Comparison of ENCODE assay signal across 17 cellular contexts in the genomic region with DNA sequence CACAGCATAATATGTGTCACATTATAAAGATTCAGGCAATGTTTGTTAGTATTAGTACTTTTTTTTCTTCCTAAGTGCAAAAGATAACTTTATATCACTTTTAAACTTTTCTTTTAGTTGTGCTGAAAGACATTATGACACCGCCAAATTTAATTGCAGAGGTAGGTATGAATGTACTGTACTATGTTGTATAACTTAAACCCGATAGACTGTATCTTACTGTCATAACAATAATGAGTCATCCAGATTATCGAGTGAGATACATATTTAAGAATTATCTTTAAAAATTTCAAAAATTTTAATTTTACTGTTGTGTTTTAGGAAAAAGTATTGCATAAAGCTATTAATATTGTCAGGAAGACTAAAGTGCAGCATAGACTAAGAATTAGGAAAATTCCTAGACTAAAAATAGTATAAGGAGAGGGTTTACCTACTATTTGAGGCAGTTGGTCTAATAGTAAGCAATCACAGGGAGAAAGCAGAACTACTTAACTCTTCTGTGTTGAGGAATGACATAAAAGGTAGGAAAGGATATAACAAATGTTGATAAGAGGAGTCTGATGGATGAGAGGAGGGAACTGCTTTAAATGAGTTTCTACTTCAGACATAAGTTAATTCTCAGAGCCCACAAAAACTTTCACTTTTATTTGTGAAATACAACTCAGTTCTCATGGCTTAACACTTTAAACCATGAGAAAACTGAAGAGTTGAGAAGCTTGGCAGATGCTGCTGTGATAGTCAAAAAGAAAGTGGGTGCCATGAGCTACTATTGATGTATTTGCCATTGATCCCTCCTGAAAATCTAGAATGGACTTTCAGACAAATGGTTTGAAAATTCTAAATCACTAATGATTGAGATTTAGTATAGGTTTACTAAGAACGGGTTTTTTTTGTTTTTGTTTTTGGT.
DNase-seq lines count a peak whose midpoint lies in the region; ATAC-seq and TF ChIP-seq lines count a peak whose summit lies in the region.
"Had no signal": no experiment of that assay in that cellular context is flagged by ENCODE, and none has a peak within 500 bp of the region (broad histone marks: within the 10 kb centered on the region; RNA-seq: fewer than 3 reads in every experiment).

No MANE protein-coding gene starts in this region.

- H3K9ac ChIP-seq in Loucy (ENCODE audit: low read depth, low read length, poor library complexity, severe bottlenecking) (no peak overlapping the region), fibroblast of lung (ENCODE audit: insufficient read depth, low read length) (no peak overlapping the region)

- H3K27me3 ChIP-seq in ACC112 (ENCODE audit: insufficient read depth, low read length) (no peaks in the 10 kb centered on the region), Loucy (ENCODE audit: insufficient read depth, low read length, poor library complexity, severe bottlenecking) (no peaks in the 10 kb centered on the region), fibroblast of lung (ENCODE audit: control insufficient read depth, insufficient read depth, low read length) (no peaks in the 10 kb centered on the region), WERI-Rb-1 (ENCODE audit: insufficient read depth, low read depth, severe bottlenecking) (no peaks in the 10 kb centered on the region)
- H3K27me3 ChIP-seq: dorsolateral prefrontal cortex had no signal

- H3K9me2 ChIP-seq in Loucy (replicated peaks; ENCODE audit: low read depth, low read length) = no peaks in the 10 kb centered on the region

- H3K4me3 ChIP-seq in ACC112 (ENCODE audit: low read depth, low read length) (peak overlapping the region; percentile 64), Loucy (ENCODE audit: low read length, poor library complexity, severe bottlenecking) (no peak overlapping the region), fibroblast of lung (replicated peaks in 1 of 4; ENCODE audit: control extremely low read depth in 1 of 4, insufficient read depth in 1 of 4, low read depth in 3 of 4, low read length in 4 of 4) (no peak overlapping the region), WERI-Rb-1 (ENCODE audit: low read depth, low read length) (no peak overlapping the region)
- H3K4me3 ChIP-seq: dorsolateral prefrontal cortex, mucosa of descending colon had no signal

- no peaks in the 10 kb centered on the region for H3F3A ChIP-seq in Loucy (ENCODE audit: low read depth)

- TF ChIP-seq CTCF in Loucy (conservative IDR thresholded peaks at IDR 0.05; ENCODE audit: low read length) (no peak), fibroblast of lung (conservative IDR thresholded peaks at IDR 0.05 in 1 of 2, IDR thresholded peaks at IDR 0.05 in 1 of 2; ENCODE audit: low read depth in 1 of 2, low read length in 2 of 2) (no peak), WERI-Rb-1 (IDR thresholded peaks at IDR 0.05; ENCODE audit: low read depth, low read length) (no peak)

- peaks cover 5% of the 10 kb centered on the region; the same call in 1 of the 2 replicates for H3K36me3 ChIP-seq in ACC112 (ENCODE audit: insufficient read depth, low read length)
- H3K36me3 ChIP-seq in Loucy (ENCODE audit: insufficient read depth, low read length) = peaks cover 71% of the 10 kb centered on the region
- no peaks in the 10 kb centered on the region for H3K36me3 ChIP-seq in fibroblast of lung (ENCODE audit: control insufficient read depth, insufficient read depth, low read length)
- peaks cover 9% of the 10 kb centered on the region for H3K36me3 ChIP-seq in WERI-Rb-1

- H3K27ac ChIP-seq in ACC112 (ENCODE audit: low read depth, low read length) = peak overlapping the region; percentile 82
- no peak overlapping the region for H3K27ac ChIP-seq in fibroblast of lung (ENCODE audit: insufficient read depth, low read length)
- no peak overlapping the region for H3K27ac ChIP-seq in WERI-Rb-1

- DNase-seq in fibroblast of lung (ENCODE audit: low read depth in 2 of 2) (no peak), WERI-Rb-1 (no peak), left lobe of liver (ENCODE audit: low spot score) (no peak)
- DNase-seq in stimulated activated naive CD4-positive, alpha-beta T cell (lab: John Stamatoyannopoulos, UW) = no peak
- DNase-seq: activated CD8-positive, alpha-beta memory T cell treated with anti-CD3 and anti-CD28 coated beads, Interleukin-2, amount 50 U/mL, for 48 hours; amniotic stem cell; DMS53; dorsolateral prefrontal cortex; mucosa of descending colon; NCI-H524 treated with DMSO at 0.1 percent for 48 hours; stimulated activated CD4-positive, alpha-beta T cell treated with anti-CD3 and anti-CD28 coated beads, Interleukin-4, amount 100 ng/mL, for 1 hour; stimulated activated naive CD4-positive, alpha-beta T cell treated with Interleukin-2 at 50 U/mL for 16 hours had no signal

- H2AFZ ChIP-seq in ACC112 (ENCODE audit: low read length, unreplicated experiment) (no peak overlapping the region), Loucy (ENCODE audit: low read length) (no peak overlapping the region), fibroblast of lung (ENCODE audit: low read length) (no peak overlapping the region)

- peaks cover 60% of the 10 kb centered on the region for H3K4me1 ChIP-seq in ACC112 (ENCODE audit: control insufficient read depth, insufficient read depth, low read length, unreplicated experiment)
- peaks cover 42% of the 10 kb centered on the region for H3K4me1 ChIP-seq in Loucy (ENCODE audit: insufficient read depth, low read length, poor library complexity, severe bottlenecking)
- H3K4me1 ChIP-seq in fibroblast of lung (ENCODE audit: control insufficient read depth, extremely low read depth, insufficient read depth, low read length) = peaks cover 15% of the 10 kb centered on the region

- H4K20me1 ChIP-seq in Loucy (ENCODE audit: insufficient read depth, low read length, poor library complexity, severe bottlenecking) = peaks cover 47% of the 10 kb centered on the region
- H4K20me1 ChIP-seq in fibroblast of lung (ENCODE audit: control insufficient read depth, extremely low read depth, insufficient read depth, low read length) = peaks cover 3% of the 10 kb centered on the region

- ATAC-seq in GM18511 (IDR thresholded peaks at IDR 0.05; ENCODE audit: unreplicated experiment) (peak; percentile 65), GM19351 (IDR thresholded peaks at IDR 0.05; ENCODE audit: unreplicated experiment) (no peak), left lobe of liver (no peak)
- ATAC-seq: mucosa of descending colon, Right ventricle myocardium inferior had no signal

- H3K79me2 ChIP-seq in ACC112 (ENCODE audit: control insufficient read depth, insufficient read depth, low read length, unreplicated experiment) (peaks cover 44% of the 10 kb centered on the region), Loucy (ENCODE audit: insufficient read depth, low read length) (peaks cover 88% of the 10 kb centered on the region), fibroblast of lung (ENCODE audit: control insufficient read depth, insufficient read depth, low read length) (peaks cover 65% of the 10 kb centered on the region)

- no peaks in the 10 kb centered on the region for H3K9me3 ChIP-seq in Loucy (ENCODE audit: insufficient read depth, low read depth, low read length)
- H3K9me3 ChIP-seq in fibroblast of lung (ENCODE audit: control insufficient read depth, insufficient read depth, low read depth, low read length) = no peaks in the 10 kb centered on the region
- H3K9me3 ChIP-seq in WERI-Rb-1 (ENCODE audit: severe bottlenecking) = no peaks in the 10 kb centered on the region
- H3K9me3 ChIP-seq: mucosa of descending colon had no signal

- H3K4me2 ChIP-seq in Loucy (ENCODE audit: low read depth, low read length, poor library complexity, severe bottlenecking) (peak overlapping the region; percentile 32), fibroblast of lung (ENCODE audit: extremely low read depth, insufficient read depth, low read length) (peak overlapping the region; percentile 40)
